ENCODE assay signal across 8 cellular contexts in the genomic region with DNA sequence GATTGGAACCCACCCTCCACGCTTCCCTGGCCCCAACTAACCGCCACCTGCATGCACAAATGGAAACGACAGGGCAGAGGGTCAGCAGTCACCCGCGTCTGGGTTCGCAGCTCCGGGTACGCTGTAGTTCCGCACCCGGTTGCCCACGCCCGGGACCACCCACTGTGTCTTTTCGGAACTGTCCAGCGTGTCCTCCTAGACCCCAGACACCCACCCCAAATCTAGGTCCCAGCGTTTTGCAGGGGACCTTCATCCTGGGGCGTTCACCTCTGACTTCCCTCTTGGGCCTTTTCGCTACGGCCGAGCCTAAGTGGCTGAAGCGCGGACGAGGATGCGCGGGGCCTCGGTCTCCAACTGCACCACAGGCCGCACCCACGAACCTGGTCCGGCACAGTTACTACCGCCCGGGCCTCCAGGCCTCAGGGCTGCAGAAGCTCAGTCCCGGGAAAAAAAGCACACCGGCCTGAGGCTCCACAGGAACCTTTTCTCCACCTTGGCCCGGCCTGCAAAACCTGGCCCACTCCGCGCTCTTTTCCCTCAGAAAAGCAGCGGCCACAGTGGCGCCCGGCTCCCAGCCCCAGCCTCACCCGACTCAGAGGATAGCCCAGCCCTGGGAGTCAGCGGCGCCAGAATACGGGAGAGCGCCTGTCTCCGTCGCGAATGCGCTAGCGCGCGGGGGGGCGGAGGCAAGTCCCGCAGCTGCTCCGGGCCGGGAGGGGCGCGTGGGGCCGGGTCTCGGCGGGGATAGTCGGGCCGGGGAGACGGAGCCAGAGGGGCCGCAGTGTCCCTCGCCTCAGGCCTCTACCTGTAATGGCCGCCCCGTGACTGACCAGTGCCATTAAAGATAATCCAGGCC. TPM values are rescaled to one million over a fixed set of nuclear protein-coding genes. Genes with fewer than 3 reads are reported as not detected.
DNase-seq lines count a peak whose midpoint lies in the region; ATAC-seq, FAIRE-seq and TF ChIP-seq lines count a peak whose summit lies in the region.

A gene (minus strand): TSS at position 633 of the 856 bp plus-strand sequence. CDS start 7,643 bp downstream, outside the sequence.

- POLR2A ChIA-PET in HEK293T (lab: Yijun Ruan, JAX) = interaction anchor here (0.9 to 2.0 kb wide), 2 partner anchors 61 to 244 kb away, joined by 3 to 10 read pairs; a partner anchor contains a TSS
- POLR2A ChIA-PET in K562 (lab: Yijun Ruan, JAX) = no interaction called here

- intact Hi-C loops in K562 (cut with micrococcal nuclease) = no loop called here
- intact Hi-C loops in sigmoid colon (cut with DNase I) = loop anchor here (1.0 to 10.0 kb wide), 6 partner anchors 38 to 440 kb away; a partner anchor contains a TSS

- ATAC-seq in K562 = peak; percentile 96

- H3K27me3 ChIP-seq in K562 (ENCODE audit: control insufficient read depth in 2 of 2, insufficient read depth in 2 of 2, low read length in 2 of 2) = no peaks in the 10 kb centered on the region
- H3K27me3 ChIP-seq in sigmoid colon = no peaks in the 10 kb centered on the region

- peak; percentile 77 for TF ChIP-seq POLR2A in K562 (conservative IDR thresholded peaks at IDR 0.05)
- peak; percentile 4 to 39 for TF ChIP-seq POLR2A in sigmoid colon (IDR thresholded peaks at IDR 0.05)

- TF ChIP-seq RAD21 in K562 (CRISPR knock-in tag; conservative IDR thresholded peaks at IDR 0.05 in 1 of 2, IDR thresholded peaks at IDR 0.05 in 1 of 2) = 0 out of 4 replicates have a peak, but pooled peaks of 1 of the 2 experiments have one; percentile 6

- FAIRE-seq in K562 (lab: Jason Lieb, UNC) = no peak

- H3K4me1 ChIP-seq in K562 (replicated peaks in 1 of 2; ENCODE audit: control insufficient read depth in 2 of 2, insufficient read depth in 2 of 2, low read length in 2 of 2) = peaks cover 3 to 15% of the 10 kb centered on the region in 2 experiments; a peak in 2 of 5 replicates
- H3K4me1 ChIP-seq in sigmoid colon = peaks cover 2 to 25% (median 19%) of the 10 kb centered on the region in 4 donors

- H2AFZ ChIP-seq in K562 (ENCODE audit: low read depth, low read length) = peak within 1 kb of the TSS; percentile 98

- H3K79me2 ChIP-seq in K562 (ENCODE audit: control insufficient read depth, insufficient read depth, low read length) = peaks cover 26% of the 10 kb centered on the region

- in situ Hi-C loops in K562 (cut with MboI) = no loop called here

- peak; percentile 70 for DNase-seq in GF-D8 (lab: John Stamatoyannopoulos, UW)
- peak; percentile 88 for DNase-seq in HEK293T (ENCODE audit: extremely low spot score)
- DNase-seq in NCI-H1417 treated with DMSO at 0.1 percent for 48 hours (lab: John Stamatoyannopoulos, UW) = peak; percentile 84
- DNase-seq in T-helper 22 cell (ENCODE audit: low read depth) = peak; percentile 69
- DNase-seq in K562 (ENCODE audit: extremely low read depth in 1 of 4, low spot score in 3 of 4) = peak; percentile 87 to 93 (median 90)
- DNase-seq in sigmoid colon = peak; percentile 95
- DNase-seq in LoVo (ENCODE audit: low spot score) = no peak

- H3K9ac ChIP-seq in K562 (ENCODE audit: insufficient read depth in 1 of 2, low read depth in 2 of 2, low read length in 2 of 2) = peak within 1 kb of the TSS; percentile 72 to 93

- H3K4me3 ChIP-seq in K562 (peak within 1 kb of the TSS; percentile 75), iPS-11a (ENCODE audit: low read depth, low read length) (peak within 1 kb of the TSS; percentile 69), sigmoid colon (peak within 1 kb of the TSS; percentile 72 to 83 (median 78))

- CTCF ChIA-PET in HEK293T (lab: Yijun Ruan, JAX) (no interaction called here), K562 (lab: Yijun Ruan, JAX; ENCODE audit: low intra/inter-chr PET ratio) (no interaction called here)

- 0% methylated on average over 40 of the region's 66 CpGs for WGBS in K562 (ENCODE audit: insufficient coverage, low coverage, missing lambda C conversion rate)
- WGBS in sigmoid colon, 2 donors = 0% methylated on average over 66 of the region's 66 CpGs

- TF ChIP-seq EP300 in K562 (IDR thresholded peaks at IDR 0.05; ENCODE audit: low read length) (no peak), sigmoid colon (IDR thresholded peaks at IDR 0.05) (no peak)

- no peaks in the 10 kb centered on the region for H3K36me3 ChIP-seq in K562 (ENCODE audit: control insufficient read depth, insufficient read depth, low read length)
- H3K36me3 ChIP-seq in sigmoid colon = peaks cover 0 to under 1% (median 0%) of the 10 kb centered on the region in 4 donors

- H3K9me1 ChIP-seq in K562 (ENCODE audit: control insufficient read depth, insufficient read depth, low read length) = no peaks in the 10 kb centered on the region

- BruUV-seq in K562 (replicated peaks; lab: Mats Ljungman, UMichigan) = no TSS peak

- peak within 1 kb of the TSS; percentile 91 for H3K4me2 ChIP-seq in K562 (ENCODE audit: insufficient read depth, low read length)

- H3K27ac ChIP-seq in K562 (ENCODE audit: extremely low read depth, low read depth, low read length) (peak within 1 kb of the TSS; percentile 82), sigmoid colon (peak within 1 kb of the TSS; percentile 91 to 94 (median 94))

- TF ChIP-seq CTCF in K562 (IDR thresholded peaks at IDR 0.05 in 2 of 3, conservative IDR thresholded peaks at IDR 0.05 in 1 of 3; ENCODE audit: insufficient read depth in 2 of 3, low read depth in 1 of 3, low read length in 3 of 3) = no peak
- TF ChIP-seq CTCF in sigmoid colon (IDR thresholded peaks at IDR 0.05) = no peak

- no peaks in the 10 kb centered on the region for H4K20me1 ChIP-seq in K562 (replicated peaks; ENCODE audit: control insufficient read depth, insufficient read depth, low read length)

- H3K9me3 ChIP-seq in K562 (replicated peaks; ENCODE audit: control insufficient read depth, insufficient read depth, low read depth, low read length) (no peaks in the 10 kb centered on the region; the same call in 1 of the 2 replicates), sigmoid colon (peaks cover 0 to 3% (median 0%) of the 10 kb centered on the region in 4 donors)

TF ChIP-seq in HEK293T, 16 proteins besides CTCF, POLR2A, EP300 and RAD21:
- peak; percentile 44; the same call in 1 of the 2 replicates for TF ChIP-seq FOXM1 (IDR thresholded peaks at IDR 0.05; ENCODE audit: borderline replicate concordance)
- no peak for TF ChIP-seq HDGF (IDR thresholded peaks at IDR 0.05; ENCODE audit: borderline replicate concordance)
- TF ChIP-seq BHLHE40 (IDR thresholded peaks at IDR 0.05; ENCODE audit: borderline replicate concordance) = no peak
- TF ChIP-seq FOXK2 (IDR thresholded peaks at IDR 0.05) = no peak
- TF ChIP-seq L3MBTL2 (conservative IDR thresholded peaks at IDR 0.05) = no peak

TF ChIP-seq in K562, 482 proteins besides CTCF, POLR2A, EP300 and RAD21 (continues in another document):
- TF ChIP-seq TRIM28 (IDR thresholded peaks at IDR 0.05) (no peak), POU5F1 (IDR thresholded peaks at IDR 0.05; ENCODE audit: borderline replicate concordance, low read depth, low read length, partially characterized antibody) (no peak), ZNF274 (IDR thresholded peaks at IDR 0.05; ENCODE audit: borderline replicate concordance, low read depth, low read length) (no peak), ZNF57 (CRISPR knock-in tag; IDR thresholded peaks at IDR 0.05) (no peak), KDM1A (IDR thresholded peaks at IDR 0.05) (no peak), ETS2 (tag; IDR thresholded peaks at IDR 0.05; ENCODE audit: borderline replicate concordance, poor library complexity, severe bottlenecking) (no peak), KAT8 (IDR thresholded peaks at IDR 0.05; ENCODE audit: low read depth) (no peak), ZNF121 (CRISPR knock-in tag; conservative IDR thresholded peaks at IDR 0.05) (no peak)
- TF ChIP-seq, protein P1, sequence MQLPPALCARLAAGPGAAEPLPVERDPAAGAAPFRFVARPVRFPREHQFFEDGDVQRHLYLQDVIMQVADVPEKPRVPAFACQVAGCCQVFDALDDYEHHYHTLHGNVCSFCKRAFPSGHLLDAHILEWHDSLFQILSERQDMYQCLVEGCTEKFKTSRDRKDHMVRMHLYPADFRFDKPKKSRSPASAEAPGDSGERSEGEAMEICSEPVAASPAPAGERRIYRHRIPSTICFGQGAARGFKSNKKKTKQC (CRISPR knock-in tag; IDR thresholded peaks at IDR 0.05) = no peak
- TF ChIP-seq, protein P2, sequence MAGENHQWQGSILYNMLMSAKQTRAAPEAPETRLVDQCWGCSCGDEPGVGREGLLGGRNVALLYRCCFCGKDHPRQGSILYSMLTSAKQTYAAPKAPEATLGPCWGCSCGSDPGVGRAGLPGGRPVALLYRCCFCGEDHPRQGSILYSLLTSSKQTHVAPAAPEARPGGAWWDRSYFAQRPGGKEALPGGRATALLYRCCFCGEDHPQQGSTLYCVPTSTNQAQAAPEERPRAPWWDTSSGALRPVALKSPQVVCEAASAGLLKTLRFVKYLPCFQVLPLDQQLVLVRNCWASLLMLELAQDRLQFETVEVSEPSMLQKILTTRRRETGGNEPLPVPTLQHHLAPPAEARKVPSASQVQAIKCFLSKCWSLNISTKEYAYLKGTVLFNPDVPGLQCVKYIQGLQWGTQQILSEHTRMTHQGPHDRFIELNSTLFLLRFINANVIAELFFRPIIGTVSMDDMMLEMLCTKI (IDR thresholded peaks at IDR 0.05; ENCODE audit: partially characterized antibody) = no peak

RNA-seq across cellular contexts. Expression of the gene that starts here (rescaled TPM):
- total RNA-seq in K562 (2011; cell fraction: chromatin; rRNA removed; ENCODE audit: low replicate concordance) = 10.3 and 14.3 TPM in 2 replicates
- 5.2 and 8.0 TPM in 2 replicates for total RNA-seq in K562 (2011; cell fraction: nucleolus; rRNA removed)
- 8.7 and 10.7 TPM in 2 replicates for total RNA-seq in K562 (2011; cell fraction: nucleoplasm; rRNA removed)
- total RNA-seq in K562 (2014; rRNA removed) (5.6 and 8.1 TPM in 2 replicates), K562 (2014; rRNA removed; fragmentation: Illumina TruSeq; extraction: Trizol) (8.7 and 10.0 TPM in 2 replicates), K562 (2015; rRNA removed; fragmentation: Illumina TruSeq; extraction: Trizol) (10.6 and 11.3 TPM in 2 replicates), K562 (2021) (6.4 and 7.2 TPM in 2 replicates), sigmoid colon (10 to 100 TPM in 3 of 4 donors, 1 to 10 TPM in 1; 8.3 to 26.7 (median 21.9) TPM)
- polyA plus RNA-seq in K562 (2011; rRNA removed) (1.2 and 4.9 TPM in 2 replicates), K562 (2014; fragmentation: Illumina TruSeq; extraction: Trizol) (3.8 and 4.2 TPM in 2 replicates), K562 (2014; fragmentation: Nextera tagmentation; extraction: Ambion mirVana) (1 to 10 TPM; 1.1 TPM), K562 (2014; rRNA removed) (2.8 and 3.5 TPM in 2 replicates), sigmoid colon (1 to 10 TPM; 2.1 to 3.5 (median 2.4) TPM)
- 0.38 and 1.4 TPM in 2 replicates for polyA plus RNA-seq in K562 (2011; cell fraction: cytosol; rRNA removed)
- polyA plus RNA-seq in K562 (2011; cell fraction: nucleus; rRNA removed) = 2.0 and 7.2 TPM in 2 replicates
- 3.0 and 3.9 TPM in 2 replicates for polyA plus RNA-seq in K562 (2012)
- polyA minus RNA-seq in K562 (2011; rRNA and poly(A)+ RNA removed) = 2.9 and 9.9 TPM in 2 replicates
- polyA minus RNA-seq in K562 (2011; cell fraction: cytosol; rRNA and poly(A)+ RNA removed) = 1.1 and 3.4 TPM in 2 replicates
- 3.8 and 6.1 TPM in 2 replicates for polyA minus RNA-seq in K562 (2011; cell fraction: nucleus; rRNA and poly(A)+ RNA removed)
